15 cellular contexts compared by ENCODE assay signal in the genomic region with DNA sequence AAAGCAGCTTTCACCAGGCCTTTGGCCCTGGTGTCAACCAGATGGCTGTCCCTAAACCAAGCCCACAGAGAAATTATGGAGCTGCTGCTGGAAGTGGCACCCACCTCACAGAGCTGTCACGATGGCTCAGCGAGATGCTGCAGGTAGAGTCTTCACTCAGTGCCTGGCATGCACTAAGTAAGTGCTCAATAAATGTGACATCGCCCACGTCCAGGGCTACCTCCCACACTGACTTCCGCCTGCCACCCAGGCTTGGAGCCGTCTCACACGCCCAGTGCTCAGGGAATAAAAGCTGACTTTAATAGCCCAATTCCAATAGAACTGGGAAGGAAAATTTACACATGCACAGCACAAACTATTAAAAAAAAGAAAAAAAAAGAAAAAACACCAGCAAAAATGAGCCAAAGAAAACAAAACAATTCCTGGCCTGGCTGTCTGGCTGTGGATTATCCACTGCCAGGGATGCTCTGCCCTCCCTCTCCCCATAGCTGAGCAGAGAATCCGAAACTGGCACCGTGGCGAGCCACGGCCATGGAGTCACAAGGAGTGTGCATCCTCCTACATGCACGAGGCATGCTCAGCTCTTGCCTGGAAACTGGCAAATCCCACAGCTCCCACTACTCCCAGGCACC.
"Had no signal": no experiment of that assay in that cellular context is flagged by ENCODE, and none has a peak within 500 bp of the region (broad histone marks: within the 10 kb centered on the region; RNA-seq: fewer than 3 reads in every experiment).

No MANE protein-coding gene starts in this region.

- H3K4me1 ChIP-seq: left lung, lower lobe of right lung, upper lobe of right lung had no signal

- H3K4me3 ChIP-seq: coronary artery, dorsolateral prefrontal cortex, heart left ventricle, left lung, lower lobe of right lung, right atrium auricular region, tibial nerve, upper lobe of right lung had no signal

- H3K36me3 ChIP-seq: heart left ventricle, left lung, lower lobe of right lung, right atrium auricular region, tibial nerve, upper lobe of right lung had no signal

- DNase-seq: central memory CD4-positive, alpha-beta T cell; dorsolateral prefrontal cortex; effector CD8-positive, alpha-beta T cell; foreskin melanocyte; heart left ventricle; kidney glomerular epithelial cell; left lung; lower lobe of right lung; small intestine; stimulated activated CD4-positive, alpha-beta T cell treated with anti-CD3 and anti-CD28 coated beads, Interleukin-4, amount 100 ng/mL, for 24 hours; upper lobe of right lung had no signal

- ATAC-seq: heart left ventricle; left lung; lower lobe of right lung; stimulated activated memory B cell treated with anti-CD40 and anti-IgM and Interleukin-4, amounts not matched to agents 10 μg/mL and 1 μg/mL and 100 μg/mL, for 72 hours had no signal

- H3K27ac ChIP-seq: left lung, lower lobe of right lung, right atrium auricular region, upper lobe of right lung had no signal

- H3K27me3 ChIP-seq: dorsolateral prefrontal cortex, heart left ventricle, left lung, right atrium auricular region, tibial nerve, upper lobe of right lung had no signal

- H3K9me3 ChIP-seq: heart left ventricle, left lung, lower lobe of right lung, right atrium auricular region, tibial nerve, upper lobe of right lung had no signal
